In genomic region chr2:197705143-197705911, GRCh38 we compare ENCODE assay signal across 8 cellular contexts. TPM values are rescaled to one million over a fixed set of nuclear protein-coding genes. Genes with fewer than 3 reads are reported as not detected.
A peak's percentile ranks its signal among the peaks of the same experiment; 100 is the strongest.
DNase-seq lines count a peak whose midpoint lies in the region; ATAC-seq and TF ChIP-seq lines count a peak whose summit lies in the region.

Gene MARS2 (plus strand): TSS chr2:197705369. CDS start chr2:197705406, 37 bp downstream.

- no peaks in the 10 kb centered on the region for H3K27me3 ChIP-seq in BJ (ENCODE audit: control insufficient read depth, insufficient read depth, low read length)
- H3K27me3 ChIP-seq in colonic mucosa = no peaks in the 10 kb centered on the region

- DNase-seq in BJ (ENCODE audit: low read depth) (peak; percentile 51), GM19240 (ENCODE audit: insufficient read length, low spot score) (peak; percentile 59), NCI-H526 (lab: John Stamatoyannopoulos, UW) (peak; percentile 77 to 96), colonic mucosa (peak; percentile 93), left colon (peak; percentile 91 to 96)
- DNase-seq in activated CD4-positive, alpha-beta T cell treated with anti-CD3 and anti-CD28 coated beads for 48 hours = peak; percentile 93
- peak; percentile 91 for DNase-seq in stimulated activated CD4-positive, alpha-beta T cell treated with anti-CD3 and anti-CD28 coated beads, Interleukin-1b, Interleukin-23, amount 100 ng/mL, for 48 hours

- peak within 1 kb of the TSS; percentile 69 for H3K27ac ChIP-seq in colonic mucosa

- ATAC-seq in HG03457 (IDR thresholded peaks at IDR 0.05; ENCODE audit: unreplicated experiment) (peak; percentile 75), left colon (peak; percentile 93)

- H3K36me3 ChIP-seq in BJ (ENCODE audit: control insufficient read depth, insufficient read depth, low read length) (no peaks in the 10 kb centered on the region), colonic mucosa (no peaks in the 10 kb centered on the region)

- intact Hi-C loops in colonic mucosa (cut with DNase I) (loop anchor here (5.0 to 10.0 kb wide), 2 partner anchors 72 to 191 kb away; partner anchors contain the start of gene MOB4), left colon (cut with DNase I, micrococcal nuclease) (loop anchor here in 1 of 2 donors (5.0 kb wide), 1 partner anchor 72 kb away; no protein-coding TSS in a partner anchor)

- peak within 1 kb of the TSS; percentile 72 to 88 for H3K9ac ChIP-seq in colonic mucosa (ENCODE audit: low read depth in 2 of 2, low read length in 2 of 2)

- H3K4me1 ChIP-seq in colonic mucosa = peaks cover 5% of the 10 kb centered on the region

- TF ChIP-seq CTCF in BJ (IDR thresholded peaks at IDR 0.05; ENCODE audit: insufficient read depth, low read depth, low read length) = 0 out of 2 replicates have a peak, but pooled peaks have one; percentile 1
- TF ChIP-seq CTCF in colonic mucosa (IDR thresholded peaks at IDR 0.05) = no peak

- no peaks in the 10 kb centered on the region for H3K9me3 ChIP-seq in colonic mucosa

- CTCF ChIA-PET in BJ (lab: Yijun Ruan, JAX) = interaction anchor here (0.6 to 1.4 kb wide), 4 partner anchors 60 to 87 kb away, joined by 3 read pairs; no protein-coding TSS in a partner anchor

- POLR2A ChIA-PET in BJ (lab: Charles Lee) = interaction anchor here (0.6 kb wide), 1 partner anchor 322 kb away, joined by 3 read pairs; no protein-coding TSS in a partner anchor

- H3K4me3 ChIP-seq in BJ (ENCODE audit: low read depth, low read length) = peak within 1 kb of the TSS; percentile 80
- peak within 1 kb of the TSS; percentile 96 for H3K4me3 ChIP-seq in colonic mucosa

RNA-seq across cellular contexts. Expression of gene MARS2, which starts in this region (rescaled TPM):
- polyA plus RNA-seq in BJ (2011; rRNA removed) = 2.3 TPM in 2 replicates
- polyA minus RNA-seq in BJ (2011; rRNA and poly(A)+ RNA removed) = 2.8 and 4.2 TPM in 2 replicates
- 10 to 100 TPM in 1 of 2 donors, 1 to 10 TPM in 1; 8.3 to 17.0 TPM for total RNA-seq in colonic mucosa
- total RNA-seq in left colon = 10 to 100 TPM in 1 of 2 donors, 1 to 10 TPM in 1; 9.5 to 15.7 TPM

Comparison
In these comparisons a context has a peak if more than half of its experiments do, and no peak if none do; other contexts are left out.
1. Peak in every context shown above with its lines: DNase-seq, ATAC-seq, H3K4me3 ChIP-seq and H3K27ac ChIP-seq.